ENCODE assay signal across 11 cellular contexts in genomic region chr11:64659417-64660144, GRCh38.
DNase-seq lines count a peak whose midpoint lies in the region; ATAC-seq and TF ChIP-seq lines count a peak whose summit lies in the region.
"Had no signal": no experiment of that assay in that cellular context is flagged by ENCODE, and none has a peak within 500 bp of the region (broad histone marks: within the 10 kb centered on the region; RNA-seq: fewer than 3 reads in every experiment).

No MANE protein-coding gene starts in this region.

- no peaks in the 10 kb centered on the region for H3K9me2 ChIP-seq in HCT116 (ENCODE audit: insufficient read depth)

- peak overlapping the region; percentile 76 for H3K4me2 ChIP-seq in HCT116 (ENCODE audit: low read length)
- peak overlapping the region; percentile 65 for H3K4me2 ChIP-seq in smooth muscle cell
- H3K4me2 ChIP-seq: GM23338 had no signal

- no peaks in the 10 kb centered on the region for H3F3A ChIP-seq in smooth muscle cell (ENCODE audit: low read depth)

- H3K36me3 ChIP-seq in HCT116 (ENCODE audit: control insufficient read depth in 1 of 2, insufficient read depth in 2 of 2, low read length in 2 of 2) (no peaks in the 10 kb centered on the region), smooth muscle cell (ENCODE audit: low read depth) (no peaks in the 10 kb centered on the region), HAP-1 (replicated peaks) (no peaks in the 10 kb centered on the region)

- peak; percentile 51 for TF ChIP-seq RAD21 in HCT116 (IDR thresholded peaks at IDR 0.05; ENCODE audit: low read depth)

- H3K79me2 ChIP-seq in HCT116 (ENCODE audit: insufficient read depth, low read length) (no peaks in the 10 kb centered on the region), smooth muscle cell (ENCODE audit: low read depth) (no peaks in the 10 kb centered on the region)

- no peak for TF ChIP-seq POLR2A in HCT116 (IDR thresholded peaks at IDR 0.05; ENCODE audit: borderline replicate concordance, extremely low read depth, insufficient read depth, insufficient read length)

- H3K27me3 ChIP-seq in HCT116 (ENCODE audit: insufficient read depth, low read length) (no peaks in the 10 kb centered on the region), smooth muscle cell (ENCODE audit: low read depth) (no peaks in the 10 kb centered on the region), HAP-1 (ENCODE audit: low read depth) (no peaks in the 10 kb centered on the region)

- H2AFZ ChIP-seq in HCT116 (ENCODE audit: low read depth, low read length, poor library complexity, severe bottlenecking) (peak overlapping the region; percentile 37), smooth muscle cell (ENCODE audit: low read depth) (no peak overlapping the region)
- H2AFZ ChIP-seq: GM23338 had no signal

- RAD21 ChIA-PET in HCT116 (lab: Charles Lee; ENCODE audit: low non-redundant PET in 1 of 2, low total read pairs in 2 of 2, uncharacterized antibody in 2 of 2, unreplicated experiment in 2 of 2) = interaction anchor here (0.6 to 1.0 kb wide), 3 partner anchors 29 to 181 kb away, joined by 3 to 4 read pairs (median 3); no protein-coding TSS in a partner anchor

- in situ Hi-C loops in HAP-1 (cut with MboI; ENCODE audit: low sequenced_read_pairs) = no loop called here

- intact Hi-C loops in HCT116 (cut with micrococcal nuclease) = no loop called here

- TF ChIP-seq CTCF in HCT116 (IDR thresholded peaks at IDR 0.05 in 2 of 3, conservative IDR thresholded peaks at IDR 0.05 in 1 of 3; ENCODE audit: borderline replicate concordance in 1 of 3, insufficient read depth in 1 of 3, low read depth in 2 of 3, low read length in 2 of 3) (no peak), fibroblast of the aortic adventitia (IDR thresholded peaks at IDR 0.05; ENCODE audit: insufficient read depth, low read length) (no peak), smooth muscle cell (IDR thresholded peaks at IDR 0.05; ENCODE audit: borderline replicate concordance, insufficient read depth, poor library complexity, severe bottlenecking) (no peak)

- CTCF ChIA-PET in HCT116 (lab: Charles Lee) = interaction anchor here (0.7 to 2.4 kb wide), 7 partner anchors 9 to 303 kb away, joined by 3 to 16 read pairs (median 6); no protein-coding TSS in a partner anchor

- DNase-seq in HCT116 (ENCODE audit: low read depth, low spot score) = peak; percentile 81
- DNase-seq in fibroblast of the aortic adventitia (ENCODE audit: low read depth) = peak; percentile 75
- DNase-seq in smooth muscle cell (lab: John Stamatoyannopoulos, UW; ENCODE audit: unreplicated experiment) = peak; percentile 13
- no peak for DNase-seq in NCI-H1092 treated with DMSO at 0.1 percent for 48 hours (lab: John Stamatoyannopoulos, UW)
- no peak for DNase-seq in HAP-1 (ENCODE audit: low spot score in 2 of 2)
- DNase-seq: activated naive CD4-positive, alpha-beta T cell treated with anti-CD3 and anti-CD28 coated beads, Interleukin-2, amount 10 ng/mL, durations not matched to agents 7 days and 5 days; NCI-H774 had no signal

- BruUV-seq in HCT116 (replicated peaks; lab: Mats Ljungman, UMichigan) = no TSS peak

- H4K20me1 ChIP-seq in HCT116 (ENCODE audit: insufficient read depth) (no peaks in the 10 kb centered on the region), smooth muscle cell (ENCODE audit: low read depth) (no peaks in the 10 kb centered on the region)

- POLR2A ChIA-PET in HCT116 (lab: Charles Lee) = interaction anchor here (1.2 kb wide), 1 partner anchor 9 kb away, joined by 4 read pairs; no protein-coding TSS in a partner anchor

- peaks cover 8 to 29% of the 10 kb centered on the region in 2 experiments for H3K4me1 ChIP-seq in HCT116 (ENCODE audit: control insufficient read depth in 1 of 2, insufficient read depth in 2 of 2, low read length in 2 of 2)
- H3K4me1 ChIP-seq in smooth muscle cell (ENCODE audit: low read depth) = peaks cover 11% of the 10 kb centered on the region
- H3K4me1 ChIP-seq in HAP-1 = no peaks in the 10 kb centered on the region

- no peaks in the 10 kb centered on the region for H3K9me3 ChIP-seq in HCT116 (ENCODE audit: control insufficient read depth in 1 of 2, insufficient read depth in 1 of 2, low read depth in 1 of 2, low read length in 2 of 2)
- H3K9me3 ChIP-seq in smooth muscle cell (replicated peaks; ENCODE audit: low read depth) = no peaks in the 10 kb centered on the region
- H3K9me3 ChIP-seq in HAP-1 = no peaks in the 10 kb centered on the region

- H3K9ac ChIP-seq in HCT116 (ENCODE audit: low read length) (peak overlapping the region; percentile 53), smooth muscle cell (ENCODE audit: low read depth) (peak overlapping the region; percentile 62)

- 30% methylated on average over 9 of the region's 9 CpGs for WGBS in smooth muscle cell (ENCODE audit: low lambda C conversion rate)

- peak overlapping the region; percentile 34 for H3K27ac ChIP-seq in HCT116 (ENCODE audit: low read depth, low read length)
- H3K27ac ChIP-seq in smooth muscle cell (ENCODE audit: low read depth) = peak overlapping the region; percentile 77

- peak; percentile 90 for ATAC-seq in HCT116
- peak; percentile 44 for ATAC-seq in SK-N-SH treated with all-trans-retinoic acid at 6 μM for 48 hours
- no peak for ATAC-seq in HG03354 (IDR thresholded peaks at IDR 0.05; ENCODE audit: poor library complexity, severe bottlenecking, unreplicated experiment)
- ATAC-seq: GM23338, WTC11 had no signal

- H3K4me3 ChIP-seq in HCT116 (replicated peaks in 1 of 2; ENCODE audit: low read depth in 1 of 2, low read length in 2 of 2) = peak overlapping the region in 1 of 2 experiments; percentile 20; a peak in 1 of 4 replicates
- no peak overlapping the region for H3K4me3 ChIP-seq in fibroblast of the aortic adventitia (ENCODE audit: low read depth, low read length)
- no peak overlapping the region for H3K4me3 ChIP-seq in smooth muscle cell
- H3K4me3 ChIP-seq in HAP-1 = no peak overlapping the region
- H3K4me3 ChIP-seq: GM23338 had no signal

TF ChIP-seq in HCT116, 20 proteins besides CTCF, POLR2A, EP300 and RAD21 (continues in another document):
- TF ChIP-seq REST (IDR thresholded peaks at IDR 0.05; ENCODE audit: low read depth) (no peak), YY1 (IDR thresholded peaks at IDR 0.05; ENCODE audit: extremely low read depth, insufficient replicate concordance, low read depth, low read length) (no peak), MAX (IDR thresholded peaks at IDR 0.05) (peak; percentile 47; the same call in 1 of the 2 replicates)

TF ChIP-seq in SK-N-SH treated with all-trans-retinoic acid at 6 μM for 48 hours, 23 proteins besides CTCF, POLR2A, EP300 and RAD21:
- no peak for TF ChIP-seq CSDC2 (CRISPR knock-in tag; IDR thresholded peaks at IDR 0.05)
- TF ChIP-seq TOX (CRISPR knock-in tag; IDR thresholded peaks at IDR 0.05; ENCODE audit: borderline replicate concordance) = no peak

Comparison
In these comparisons a context has a peak if more than half of its experiments do, and no peak if none do; other contexts are left out.
1. DNase-seq: peak in HCT116 (single experiment), fibroblast of the aortic adventitia (single experiment) and smooth muscle cell (single experiment); none in NCI-H1092 treated with DMSO at 0.1 percent for 48 hours (single experiment) and HAP-1 (0 of 2).